18 cellular contexts compared by ENCODE assay signal in the genomic region with DNA sequence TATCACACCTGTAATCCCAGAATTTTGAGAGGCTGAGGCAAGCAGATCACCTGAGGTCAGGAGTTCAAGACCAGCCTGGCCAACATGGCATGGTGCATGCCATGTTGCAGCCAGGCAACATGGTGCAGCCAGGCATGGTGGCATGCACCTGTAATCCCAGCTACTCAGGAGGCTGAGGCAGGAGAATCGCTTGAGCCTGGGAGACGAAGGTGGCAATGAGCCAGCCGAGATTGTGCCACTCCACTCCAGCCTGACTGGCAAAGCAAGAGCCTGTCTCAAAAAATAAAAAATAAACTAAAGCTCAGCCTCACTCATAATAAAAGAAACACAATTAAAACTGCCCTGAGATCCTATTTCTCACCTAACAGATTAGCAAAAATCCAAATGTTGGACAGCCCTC.
"Had no signal": no experiment of that assay in that cellular context is flagged by ENCODE, and none has a peak within 500 bp of the region (broad histone marks: within the 10 kb centered on the region; RNA-seq: fewer than 3 reads in every experiment).

No MANE protein-coding gene starts in this region.

- H3K9me3 ChIP-seq: gastroesophageal sphincter, sigmoid colon, testis had no signal

- H3K27me3 ChIP-seq: testis had no signal

- H3K4me2 ChIP-seq: smooth muscle cell had no signal

- ATAC-seq: gastroesophageal sphincter; heart left ventricle; left cardiac atrium; stimulated activated memory B cell treated with anti-CD40 and anti-IgM and Interleukin-4, amounts not matched to agents 10 μg/mL and 1 μg/mL and 100 μg/mL, for 72 hours; WTC11 had no signal

- DNase-seq: activated gamma-delta T cell treated with Interleukin-2 at 50 U/mL for 16 hours; activated T-cell treated with anti-CD3 and anti-CD28 coated beads, Interleukin-2, amount 50 U/mL, for 1 hour; aorta; effector CD8-positive, alpha-beta T cell; erythroblast; heart left ventricle; islet precursor cell; left cardiac atrium; naive B cell; nucleus accumbens; sigmoid colon; stimulated activated CD4-positive, alpha-beta T cell treated with anti-CD3 and anti-CD28 coated beads, Interleukin-15, amount 100 ng/mL, for 24 hours; T-helper 9 cell; testis had no signal

- H3K36me3 ChIP-seq: gastroesophageal sphincter, heart left ventricle, sigmoid colon had no signal

- H3K27ac ChIP-seq: gastroesophageal sphincter, heart left ventricle, sigmoid colon, testis had no signal

- H3K4me1 ChIP-seq: gastroesophageal sphincter, sigmoid colon, testis had no signal

- H3K4me3 ChIP-seq: gastroesophageal sphincter, heart left ventricle, sigmoid colon, smooth muscle cell, testis had no signal
